Comparison of ENCODE assay signal across 22 cellular contexts in the genomic region with DNA sequence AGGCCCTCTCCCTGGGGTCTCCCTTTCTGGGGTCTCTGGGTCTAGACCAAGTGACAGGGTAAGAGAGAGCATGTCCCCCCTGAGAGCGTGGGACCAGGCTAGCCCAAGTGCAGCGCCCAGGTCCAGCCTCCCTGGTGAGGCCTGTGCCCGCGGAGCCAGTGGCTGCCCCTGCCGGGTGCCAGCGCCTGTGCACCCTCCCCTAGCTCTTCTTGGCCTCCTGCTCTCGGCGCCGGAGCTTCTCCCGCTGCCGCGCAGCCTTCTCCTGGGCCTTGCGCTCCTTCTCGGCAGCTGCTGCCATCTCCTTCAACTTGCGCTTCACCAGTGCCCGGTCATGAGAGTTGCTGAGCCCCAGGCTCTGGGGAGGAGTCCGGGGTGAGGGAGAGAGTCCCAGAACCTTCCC. TPM values are rescaled to one million over a fixed set of nuclear protein-coding genes. Genes with fewer than 3 reads are reported as not detected.
A peak's percentile ranks its signal among the peaks of the same experiment; 100 is the strongest.
DNase-seq lines count a peak whose midpoint lies in the region; ATAC-seq, FAIRE-seq and TF ChIP-seq lines count a peak whose summit lies in the region.
"Had no signal": no experiment of that assay in that cellular context is flagged by ENCODE, and none has a peak within 500 bp of the region (broad histone marks: within the 10 kb centered on the region; RNA-seq: fewer than 3 reads in every experiment).

No MANE protein-coding gene starts in this region.

- H3K4me3 Mint-ChIP-seq in osteocyte (ENCODE audit: unreplicated experiment) = no peak overlapping the region
- H3K4me3 Mint-ChIP-seq: stimulated activated naive B cell treated with anti-CD40 and anti-IgM and Interleukin-4, amounts not matched to agents 10 μg/mL and 1 μg/mL and 100 μg/mL, for 72 hours had no signal

- TF ChIP-seq CTCF in dorsolateral prefrontal cortex (IDR thresholded peaks at IDR 0.05 in 54 of 56, conservative IDR thresholded peaks at IDR 0.05 in 2 of 56; ENCODE audit: low read depth in 1 of 56, partially characterized antibody in 56 of 56) = no peak
- no peak for TF ChIP-seq CTCF in right atrium auricular region (IDR thresholded peaks at IDR 0.05)
- TF ChIP-seq CTCF in osteocyte (IDR thresholded peaks at IDR 0.05) = no peak
- peak in 4 of 5 experiments; percentile 6 to 20 (median 12) for TF ChIP-seq CTCF in tibial nerve (IDR thresholded peaks at IDR 0.05)

- no peaks in the 10 kb centered on the region for H3K9me3 Mint-ChIP-seq in osteocyte (ENCODE audit: unreplicated experiment)
- H3K9me3 Mint-ChIP-seq: activated naive CD4-positive, alpha-beta T cell treated with anti-CD3 and anti-CD28 coated beads, Interleukin-2, amount 50 U/mL, for 72 hours; stimulated activated naive B cell treated with anti-CD40 and anti-IgM and Interleukin-4, amounts not matched to agents 10 μg/mL and 1 μg/mL and 100 μg/mL, for 72 hours had no signal

- DNase-seq in dorsolateral prefrontal cortex = peak in 1 of 10 donors; percentile 38
- DNase-seq in right atrium auricular region (ENCODE audit: low spot score) = no peak
- DNase-seq in osteocyte (ENCODE audit: extremely low spot score, unreplicated experiment) = no peak
- DNase-seq in tibial nerve (ENCODE audit: low spot score in 2 of 2) = no peak
- DNase-seq in NCI-H187 (lab: John Stamatoyannopoulos, UW) = no peak
- no peak for DNase-seq in GM12892 (ENCODE audit: insufficient read length)
- DNase-seq in activated CD4-positive, CD25-positive, alpha-beta regulatory T cell (lab: John Stamatoyannopoulos, UW) = no peak
- DNase-seq: activated CD4-positive, alpha-beta T cell treated with anti-CD3 and anti-CD28 coated beads for 48 hours; activated T-cell treated with anti-CD3 and anti-CD28 coated beads for 4 hours; central memory CD4-positive, alpha-beta T cell; DMS79 treated with DMSO at 0.1 percent for 48 hours; glutamatergic neuron; GM23248; MV-4-11; NCI-H2171; SHP77; stimulated activated naive B cell treated with anti-CD40 and anti-IgM and Interleukin-4, amounts not matched to agents 10 μg/mL and 1 μg/mL and 100 μg/mL, for 72 hours; T-helper 2 cell had no signal

- H3K36me3 Mint-ChIP-seq in osteocyte (ENCODE audit: unreplicated experiment) = peaks cover 4% of the 10 kb centered on the region
- H3K36me3 Mint-ChIP-seq: activated naive CD4-positive, alpha-beta T cell treated with anti-CD3 and anti-CD28 coated beads, Interleukin-2, amount 50 U/mL, for 72 hours had no signal

- peak overlapping the region; percentile 44 for H3K27ac Mint-ChIP-seq in osteocyte (ENCODE audit: unreplicated experiment)

- 53 to 63% methylated on average over 14 to 17 of the region's 17 CpGs for WGBS in tibial nerve, 2 donors

- TF ChIP-seq POLR2A in tibial nerve (IDR thresholded peaks at IDR 0.05) (no peak), GM12892 (IDR thresholded peaks at IDR 0.05; ENCODE audit: low read depth, low read length) (no peak)

- peaks cover 0 to 64% of the 10 kb centered on the region in 2 donors for H3K4me1 ChIP-seq in right atrium auricular region
- H3K4me1 ChIP-seq in tibial nerve = peaks cover 0 to 41% (median 25%) of the 10 kb centered on the region in 4 donors

- no peaks in the 10 kb centered on the region for H3K9me3 ChIP-seq in right atrium auricular region
- H3K9me3 ChIP-seq in tibial nerve = no peaks in the 10 kb centered on the region

- intact Hi-C loops in dorsolateral prefrontal cortex (cut with DNase I) = no loop called here

- H3K27me3 ChIP-seq in dorsolateral prefrontal cortex (peaks cover 0 to 2% (median 0%) of the 10 kb centered on the region in 45 donors), right atrium auricular region (no peaks in the 10 kb centered on the region), tibial nerve (peaks cover 0 to 23% of the 10 kb centered on the region in 2 donors)

- no peak for FAIRE-seq in GM12892 (lab: Jason Lieb, UNC)
- FAIRE-seq: endometrium had no signal

- peaks cover 15% of the 10 kb centered on the region for H3K4me1 Mint-ChIP-seq in osteocyte (ENCODE audit: unreplicated experiment)

- TF ChIP-seq EP300 in tibial nerve (IDR thresholded peaks at IDR 0.05) = no peak

- H3K27me3 Mint-ChIP-seq in osteocyte (ENCODE audit: unreplicated experiment) = no peaks in the 10 kb centered on the region

- ATAC-seq in GM18858 (IDR thresholded peaks at IDR 0.05; ENCODE audit: unreplicated experiment) = no peak
- ATAC-seq: activated naive CD4-positive, alpha-beta T cell treated with anti-CD3 and anti-CD28 coated beads, Interleukin-2, amount 50 U/mL, for 72 hours; stimulated activated naive B cell treated with anti-CD40 and anti-IgM and Interleukin-4, amounts not matched to agents 10 μg/mL and 1 μg/mL and 100 μg/mL, for 72 hours had no signal

- peak overlapping the region in 56 of 59 donors; percentile 6 to 93 (median 78) for H3K27ac ChIP-seq in dorsolateral prefrontal cortex
- peak overlapping the region; percentile 94 to 100 for H3K27ac ChIP-seq in right atrium auricular region
- H3K27ac ChIP-seq in tibial nerve = peak overlapping the region; percentile 60 to 94 (median 83)
- H3K27ac ChIP-seq: GM23248 had no signal

- peaks cover 31% of the 10 kb centered on the region for H3K36me3 ChIP-seq in right atrium auricular region
- H3K36me3 ChIP-seq in tibial nerve = peaks cover 0 to 36% (median 0%) of the 10 kb centered on the region in 3 donors

- H3K4me3 ChIP-seq in dorsolateral prefrontal cortex (no peak overlapping the region), right atrium auricular region (no peak overlapping the region), tibial nerve (no peak overlapping the region)
- H3K4me3 ChIP-seq: GM23248, skin epidermis had no signal

RNA-seq across cellular contexts. Expression of a gene that starts 17.3 kb away (rescaled TPM):
- total RNA-seq in dorsolateral prefrontal cortex = 100 to 1,000 TPM in 2 of 120 experiments, 10 to 100 TPM in 118; 17.9 to 122 (median 58.2) TPM
- total RNA-seq in right atrium auricular region = 1 to 10 TPM in 1 of 2 donors, under 1 TPM in 1; 0.78 to 1.1 TPM
- 36.1 and 36.8 TPM in 2 replicates for total RNA-seq in osteocyte
- total RNA-seq in tibial nerve = 1 to 10 TPM in 2 of 4 donors, under 1 TPM in 2; 0.63 to 1.5 (median 1.1) TPM
- 0.40 TPM for polyA plus RNA-seq in GM12892 (2012; ENCODE audit: missing spikeins)

RNA-seq across cellular contexts. Expression of a gene that starts 17.5 kb away (rescaled TPM):
- total RNA-seq in dorsolateral prefrontal cortex (100 to 1,000 TPM in 115 of 120 experiments, 10 to 100 TPM in 5; 87.1 to 176 (median 131) TPM), right atrium auricular region (100 to 1,000 TPM; 186 to 214 TPM), osteocyte (66.2 and 67.0 TPM in 2 replicates), tibial nerve (10 to 100 TPM; 37.9 to 77.7 (median 49.8) TPM)
- 5.2 TPM for polyA plus RNA-seq in GM12892 (2012; ENCODE audit: missing spikeins)

RNA-seq across cellular contexts. Expression of a gene that starts 37.8 kb away (rescaled TPM):
- total RNA-seq in dorsolateral prefrontal cortex (100 to 1,000 TPM in 118 of 120 experiments, 10 to 100 TPM in 2; 74.6 to 225 (median 160) TPM), right atrium auricular region (10 to 100 TPM; 16.9 to 24.2 TPM), osteocyte (175 and 176 TPM in 2 replicates), tibial nerve (10 to 100 TPM; 28.4 to 54.9 (median 36.9) TPM)
- polyA plus RNA-seq in GM12892 (2012; ENCODE audit: missing spikeins) = 32.1 TPM

RNA-seq across cellular contexts. Expression of a gene that starts 53.1 kb away (rescaled TPM):
- 1 to 10 TPM in 57 of 120 experiments, under 1 TPM in 26, not detected in 37; 0.37 to 7.6 (median 1.3) TPM for total RNA-seq in dorsolateral prefrontal cortex
- 100 to 1,000 TPM; 120 to 207 TPM for total RNA-seq in right atrium auricular region
- 12.0 and 13.0 TPM in 2 replicates for total RNA-seq in osteocyte
- total RNA-seq in tibial nerve = 1 to 10 TPM; 1.8 to 7.8 (median 4.9) TPM
- polyA plus RNA-seq in GM12892 (2012; ENCODE audit: missing spikeins) = 0.68 TPM
- total RNA-seq: GM23248 had no signal

RNA-seq across cellular contexts. Expression of a gene that starts 56.8 kb away (rescaled TPM):
- total RNA-seq in dorsolateral prefrontal cortex = 10 to 100 TPM; 12.7 to 53.3 (median 33.2) TPM
- total RNA-seq in right atrium auricular region = 10 to 100 TPM; 29.5 to 61.8 TPM
- total RNA-seq in osteocyte = 201 and 221 TPM in 2 replicates
- total RNA-seq in tibial nerve = 10 to 100 TPM; 59.2 to 85.7 (median 69.1) TPM
- 1.2 TPM for polyA plus RNA-seq in GM12892 (2012; ENCODE audit: missing spikeins)

Comparison
In these comparisons a context has a peak if more than half of its experiments do, and no peak if none do; other contexts are left out.
1. CTCF ChIP-seq: peak in tibial nerve (4 of 5); none in dorsolateral prefrontal cortex (0 of 56), right atrium auricular region (0 of 2) and osteocyte (single experiment).
2. RNA of a gene that starts 17.3 kb away (total RNA-seq): 17.9 to 122 TPM in dorsolateral prefrontal cortex and 36.1 to 36.8 TPM in osteocyte; 0.63 to 1.5 TPM in tibial nerve and 0.78 to 1.1 TPM in right atrium auricular region; every median in the first group is over 4 times any median in the second.
3. Peak in every context shown above with its lines, with median percentiles within 50 percentile points of each other: H3K27ac ChIP-seq.